In the genomic region with DNA sequence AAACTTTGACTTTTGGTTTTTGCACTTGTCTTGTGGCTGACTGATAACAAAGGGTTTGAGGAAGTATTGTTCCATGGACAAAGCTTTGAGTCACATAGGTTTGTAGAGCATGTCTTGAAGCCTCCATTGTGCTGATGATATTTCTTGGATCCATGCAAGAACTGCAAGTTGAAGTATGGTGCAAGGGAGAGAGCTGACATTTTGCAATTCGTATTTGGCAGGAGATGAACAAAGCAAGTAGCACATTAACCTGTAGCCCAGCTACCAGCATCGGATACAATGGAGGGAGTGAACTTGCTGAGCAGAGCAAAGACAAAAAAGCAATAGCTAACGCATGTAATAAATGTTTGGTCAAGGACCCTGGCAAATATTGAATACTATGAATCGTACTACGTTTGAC, we compare ENCODE assay signal across 1 cellular context.
TF ChIP-seq lines count a peak whose summit lies in the region.

No MANE protein-coding gene starts in this region.

TF ChIP-seq in K562, 482 proteins besides CTCF, POLR2A, EP300 and RAD21 (continued from another document):
- TF ChIP-seq, protein P1, sequence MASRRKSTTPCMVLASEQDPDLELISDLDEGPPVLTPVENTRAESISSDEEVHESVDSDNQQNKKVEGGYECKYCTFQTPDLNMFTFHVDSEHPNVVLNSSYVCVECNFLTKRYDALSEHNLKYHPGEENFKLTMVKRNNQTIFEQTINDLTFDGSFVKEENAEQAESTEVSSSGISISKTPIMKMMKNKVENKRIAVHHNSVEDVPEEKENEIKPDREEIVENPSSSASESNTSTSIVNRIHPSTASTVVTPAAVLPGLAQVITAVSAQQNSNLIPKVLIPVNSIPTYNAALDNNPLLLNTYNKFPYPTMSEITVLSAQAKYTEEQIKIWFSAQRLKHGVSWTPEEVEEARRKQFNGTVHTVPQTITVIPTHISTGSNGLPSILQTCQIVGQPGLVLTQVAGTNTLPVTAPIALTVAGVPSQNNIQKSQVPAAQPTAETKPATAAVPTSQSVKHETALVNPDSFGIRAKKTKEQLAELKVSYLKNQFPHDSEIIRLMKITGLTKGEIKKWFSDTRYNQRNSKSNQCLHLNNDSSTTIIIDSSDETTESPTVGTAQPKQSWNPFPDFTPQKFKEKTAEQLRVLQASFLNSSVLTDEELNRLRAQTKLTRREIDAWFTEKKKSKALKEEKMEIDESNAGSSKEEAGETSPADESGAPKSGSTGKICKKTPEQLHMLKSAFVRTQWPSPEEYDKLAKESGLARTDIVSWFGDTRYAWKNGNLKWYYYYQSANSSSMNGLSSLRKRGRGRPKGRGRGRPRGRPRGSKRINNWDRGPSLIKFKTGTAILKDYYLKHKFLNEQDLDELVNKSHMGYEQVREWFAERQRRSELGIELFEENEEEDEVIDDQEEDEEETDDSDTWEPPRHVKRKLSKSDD (conservative IDR thresholded peaks at IDR 0.05; ENCODE audit: low read length): no peak
- TF ChIP-seq GATAD2A (IDR thresholded peaks at IDR 0.05) (no peak), NR3C1 (CRISPR knock-in tag; IDR thresholded peaks at IDR 0.05) (no peak), ATF7 (IDR thresholded peaks at IDR 0.05) (no peak), TCF7L2 (IDR thresholded peaks at IDR 0.05; ENCODE audit: low read depth, low read length) (no peak), DACH1 (IDR thresholded peaks at IDR 0.05; ENCODE audit: partially characterized antibody) (no peak), HMGN3 (IDR thresholded peaks at IDR 0.05; ENCODE audit: borderline replicate concordance, extremely low read depth, insufficient read length, low read depth, low read length) (no peak), RHOXF2B (CRISPR knock-in tag; conservative IDR thresholded peaks at IDR 0.05) (no peak), ZNF444 (CRISPR knock-in tag; IDR thresholded peaks at IDR 0.05) (no peak)
